In genomic region chr20:2840138-2840966, GRCh38 we compare ENCODE assay signal across 9 cellular contexts. TPM values are rescaled to one million over a fixed set of nuclear protein-coding genes. Genes with fewer than 3 reads are reported as not detected.
DNase-seq lines count a peak whose midpoint lies in the region; ATAC-seq, FAIRE-seq and TF ChIP-seq lines count a peak whose summit lies in the region.
"Had no signal": no experiment of that assay in that cellular context is flagged by ENCODE, and none has a peak within 500 bp of the region (broad histone marks: within the 10 kb centered on the region; RNA-seq: fewer than 3 reads in every experiment).

Gene PCED1A (minus strand): TSS chr20:2840655. CDS start chr20:2839912, 743 bp downstream.
Gene VPS16 (plus strand): TSS chr20:2840745. CDS start chr20:2840775, 30 bp downstream.

- FAIRE-seq in GM19239 (lab: Jason Lieb, UNC): peak; percentile 92
- FAIRE-seq: islet of Langerhans had no signal

- CTCF ChIA-PET in activated CD4-positive, alpha-beta memory T cell treated with anti-CD3 and anti-CD28 coated beads for 36 hours (lab: Charles Lee): interaction anchor here (1.0 kb wide), 1 partner anchor 87 kb away, joined by 3 read pairs; no protein-coding TSS in a partner anchor

- no peaks in the 10 kb centered on the region for H4K20me1 ChIP-seq in BLaER1

- DNase-seq in GM19239 (ENCODE audit: insufficient read length, low spot score) (peak; percentile 99), NCI-H82 (lab: John Stamatoyannopoulos, UW) (peak; percentile 93), ecto neural progenitor cell (ENCODE audit: low spot score) (peak; percentile 91), lower lobe of right lung (peak; percentile 92)
- DNase-seq in activated CD4-positive, alpha-beta memory T cell treated with anti-CD3 and anti-CD28 coated beads for 36 hours: peak; percentile 92
- DNase-seq in stimulated activated CD4-positive, alpha-beta T cell treated with anti-CD3 and anti-CD28 coated beads, TNF-alpha, amount 100 ng/mL, for 24 hours (ENCODE audit: low read depth in 3 of 3): peak; percentile 80 to 88 (median 81)

- ATAC-seq in HG03442 (IDR thresholded peaks at IDR 0.05; ENCODE audit: unreplicated experiment) (peak; percentile 95), lower lobe of right lung (peak; percentile 98 to 100)

- no peaks in the 10 kb centered on the region for H3K9me3 ChIP-seq in BLaER1
- no peaks in the 10 kb centered on the region for H3K9me3 ChIP-seq in lower lobe of right lung

- H3K9me3 Mint-ChIP-seq in activated CD4-positive, alpha-beta memory T cell treated with anti-CD3 and anti-CD28 coated beads for 36 hours: no peaks in the 10 kb centered on the region

- intact Hi-C loops in activated CD4-positive, alpha-beta memory T cell treated with anti-CD3 and anti-CD28 coated beads for 36 hours (cut with micrococcal nuclease): loop anchor here (1.0 kb wide), 1 partner anchor 32 kb away; no protein-coding TSS in a partner anchor
- intact Hi-C loops in lower lobe of right lung (cut with DNase I): no loop called here

- H3K27me3 ChIP-seq in BLaER1 (no peaks in the 10 kb centered on the region), lower lobe of right lung (ENCODE audit: low read depth) (no peaks in the 10 kb centered on the region)

- H3K4me3 Mint-ChIP-seq in activated CD4-positive, alpha-beta memory T cell treated with anti-CD3 and anti-CD28 coated beads for 36 hours: peak within 1 kb of the TSS; percentile 84

- H3K36me3 ChIP-seq in BLaER1: peaks cover 11% of the 10 kb centered on the region; the same call in 1 of the 2 replicates
- H3K36me3 ChIP-seq in lower lobe of right lung: peaks cover 14% of the 10 kb centered on the region

- peak within 1 kb of the TSS; percentile 95 for H3K4me2 ChIP-seq in BLaER1

- peak within 1 kb of the TSS; percentile 97 for H3K27ac ChIP-seq in BLaER1
- H3K27ac ChIP-seq in lower lobe of right lung: peak within 1 kb of the TSS; percentile 96

- peak within 1 kb of the TSS; percentile 92 for H3K9ac ChIP-seq in BLaER1

- H3K4me3 ChIP-seq in BLaER1: peak within 1 kb of the TSS; percentile 83
- peak within 1 kb of the TSS; percentile 98 for H3K4me3 ChIP-seq in lower lobe of right lung

- TF ChIP-seq CTCF in lower lobe of right lung (IDR thresholded peaks at IDR 0.05): no peak

- peaks cover under 1% of the 10 kb centered on the region for H3K36me3 Mint-ChIP-seq in activated CD4-positive, alpha-beta memory T cell treated with anti-CD3 and anti-CD28 coated beads for 36 hours

- POLR2A ChIA-PET in activated CD4-positive, alpha-beta memory T cell treated with anti-CD3 and anti-CD28 coated beads for 36 hours (lab: Charles Lee): interaction anchor here (0.7 to 2.2 kb wide), 4 partner anchors 8 to 146 kb away, joined by 3 to 4 read pairs (median 4); partner anchors contain the start of gene PTPRA

- no peaks in the 10 kb centered on the region for H3K27me3 Mint-ChIP-seq in activated CD4-positive, alpha-beta memory T cell treated with anti-CD3 and anti-CD28 coated beads for 36 hours

- H3K4me1 ChIP-seq in BLaER1: peaks cover 43% of the 10 kb centered on the region
- peaks cover 20% of the 10 kb centered on the region for H3K4me1 ChIP-seq in lower lobe of right lung

- H3K27ac Mint-ChIP-seq in activated CD4-positive, alpha-beta memory T cell treated with anti-CD3 and anti-CD28 coated beads for 36 hours: peak within 1 kb of the TSS; percentile 85

- H3K4me1 Mint-ChIP-seq in activated CD4-positive, alpha-beta memory T cell treated with anti-CD3 and anti-CD28 coated beads for 36 hours (ENCODE audit: low read depth): peaks cover 36% of the 10 kb centered on the region

RNA-seq across cellular contexts. Expression of gene PCED1A, which starts in this region (rescaled TPM):
- 10 to 100 TPM; 37.0 to 40.0 TPM for total RNA-seq in activated CD4-positive, alpha-beta memory T cell treated with anti-CD3 and anti-CD28 coated beads for 36 hours
- total RNA-seq in lower lobe of right lung: 43.5 TPM

RNA-seq across cellular contexts. Expression of gene VPS16, which starts in this region (rescaled TPM):
- total RNA-seq in activated CD4-positive, alpha-beta memory T cell treated with anti-CD3 and anti-CD28 coated beads for 36 hours: 10 to 100 TPM; 51.2 to 53.0 TPM
- total RNA-seq in lower lobe of right lung: 35.8 TPM

Comparison
In these comparisons a context has a peak if more than half of its experiments do, and no peak if none do; other contexts are left out.
1. Peak in every context shown above with its lines: DNase-seq, ATAC-seq, H3K4me3 ChIP-seq and H3K27ac ChIP-seq.